Comparison of ENCODE assay signal across 8 cellular contexts in genomic region chr11:71453021-71453910, GRCh38. TPM values are rescaled to one million over a fixed set of nuclear protein-coding genes. Genes with fewer than 3 reads are reported as not detected.
DNase-seq lines count a peak whose midpoint lies in the region; ATAC-seq and TF ChIP-seq lines count a peak whose summit lies in the region.

Gene NADSYN1, plus strand, starts transcription at chr11:71453203. Its CDS starts 94 bp downstream, at chr11:71453297.

- H3K9me3 Mint-ChIP-seq in HFFc6 (no peaks in the 10 kb centered on the region), glutamatergic neuron (ENCODE audit: unreplicated experiment) (peaks cover 12% of the 10 kb centered on the region), osteocyte (ENCODE audit: unreplicated experiment) (no peaks in the 10 kb centered on the region)
- no peaks in the 10 kb centered on the region for H3K9me3 Mint-ChIP-seq in activated naive CD8-positive, alpha-beta T cell (ENCODE audit: low read depth)

- peak within 1 kb of the TSS; percentile 96 for H3K4me3 Mint-ChIP-seq in HFFc6
- H3K4me3 Mint-ChIP-seq in activated naive CD8-positive, alpha-beta T cell: peak within 1 kb of the TSS; percentile 90
- H3K4me3 Mint-ChIP-seq in glutamatergic neuron (ENCODE audit: unreplicated experiment): peak within 1 kb of the TSS; percentile 92
- H3K4me3 Mint-ChIP-seq in osteocyte (ENCODE audit: unreplicated experiment): peak within 1 kb of the TSS; percentile 85

- in situ Hi-C loops in G401 (cut with HindIII; ENCODE audit: low sequenced_read_pairs): no loop called here

- H3K9me3 ChIP-seq in thoracic aorta: no peaks in the 10 kb centered on the region

- peak within 1 kb of the TSS; percentile 94 for H3K4me3 ChIP-seq in thoracic aorta

- H3K36me3 Mint-ChIP-seq in HFFc6 (ENCODE audit: low read depth) (peaks cover 18% of the 10 kb centered on the region), glutamatergic neuron (ENCODE audit: unreplicated experiment) (no peaks in the 10 kb centered on the region), osteocyte (ENCODE audit: unreplicated experiment) (peaks cover 21% of the 10 kb centered on the region)
- H3K36me3 Mint-ChIP-seq in activated naive CD8-positive, alpha-beta T cell: peaks cover 3% of the 10 kb centered on the region

- H3K27me3 Mint-ChIP-seq in HFFc6 (ENCODE audit: insufficient read depth) (no peaks in the 10 kb centered on the region), glutamatergic neuron (ENCODE audit: unreplicated experiment) (peaks cover 9% of the 10 kb centered on the region), osteocyte (ENCODE audit: unreplicated experiment) (no peaks in the 10 kb centered on the region)
- H3K27me3 Mint-ChIP-seq in activated naive CD8-positive, alpha-beta T cell: no peaks in the 10 kb centered on the region

- H3K4me1 ChIP-seq in thoracic aorta (ENCODE audit: control insufficient read depth in 1 of 2, low read depth in 2 of 2): peaks cover 11 to 36% of the 10 kb centered on the region in 2 donors

- peak; percentile 79 for ATAC-seq in thoracic aorta (ENCODE audit: insufficient number of reproducible peaks, low FRiP score, low read depth)

- H3K27ac ChIP-seq in thoracic aorta: peak within 1 kb of the TSS; percentile 59 to 66

- peak within 1 kb of the TSS; percentile 76 for H3K27ac Mint-ChIP-seq in HFFc6
- peak within 1 kb of the TSS; percentile 89 for H3K27ac Mint-ChIP-seq in activated naive CD8-positive, alpha-beta T cell
- H3K27ac Mint-ChIP-seq in glutamatergic neuron (ENCODE audit: unreplicated experiment): peak within 1 kb of the TSS; percentile 98
- H3K27ac Mint-ChIP-seq in osteocyte (ENCODE audit: unreplicated experiment): peak within 1 kb of the TSS; percentile 70

- peak; percentile 96 for DNase-seq in G401 (ENCODE audit: low spot score)
- DNase-seq in HFFc6: peak; percentile 91
- peak; percentile 91 for DNase-seq in NCI-H1105 treated with DMSO at 0.1 percent for 48 hours (lab: John Stamatoyannopoulos, UW)
- DNase-seq in SKM-1 treated with dmso at 0.1 percent for 144 hours (lab: John Stamatoyannopoulos, UW; ENCODE audit: unreplicated experiment): peak; percentile 90
- peak; percentile 99 for DNase-seq in glutamatergic neuron
- DNase-seq in osteocyte (ENCODE audit: extremely low spot score, unreplicated experiment): peak; percentile 98
- peak; percentile 83 for DNase-seq in thoracic aorta (ENCODE audit: low spot score)

- TF ChIP-seq CTCF in HFFc6 (IDR thresholded peaks at IDR 0.05): no peak
- TF ChIP-seq CTCF in glutamatergic neuron (IDR thresholded peaks at IDR 0.05; ENCODE audit: partially characterized antibody, unreplicated experiment): no peak
- no peak for TF ChIP-seq CTCF in osteocyte (IDR thresholded peaks at IDR 0.05)
- no peak for TF ChIP-seq CTCF in thoracic aorta (IDR thresholded peaks at IDR 0.05)

- no peaks in the 10 kb centered on the region for H3K27me3 ChIP-seq in thoracic aorta (replicated peaks; ENCODE audit: insufficient read depth)

- H3K4me1 Mint-ChIP-seq in HFFc6 (ENCODE audit: low read depth) (peaks cover 40% of the 10 kb centered on the region), glutamatergic neuron (ENCODE audit: low read depth, unreplicated experiment) (peaks cover 35% of the 10 kb centered on the region), osteocyte (ENCODE audit: unreplicated experiment) (peaks cover 32% of the 10 kb centered on the region)
- peaks cover 52% of the 10 kb centered on the region for H3K4me1 Mint-ChIP-seq in activated naive CD8-positive, alpha-beta T cell (ENCODE audit: low read depth)

- H3K36me3 ChIP-seq in thoracic aorta: peaks cover 32% of the 10 kb centered on the region

RNA-seq across cellular contexts. Expression of gene NADSYN1, which starts in this region (rescaled TPM):
- total RNA-seq in G401 (2014; rRNA removed; shearing (Covaris generic)): 39.1 and 41.1 TPM in 2 replicates
- 10 to 100 TPM; 39.3 to 48.0 (median 46.7) TPM for total RNA-seq in HFFc6 (2021; fragmentation: NEBNext Ultra II Directional; extraction: Animal tissue kit (Norgen Biotek cat#: 25700))
- total RNA-seq in glutamatergic neuron (ENCODE audit: unreplicated experiment): 78.2 TPM
- 51.0 and 55.4 TPM in 2 replicates for total RNA-seq in osteocyte
- 100 to 1,000 TPM in 1 of 2 donors, 10 to 100 TPM in 1; 68.0 to 112 TPM for total RNA-seq in thoracic aorta

Comparison
In these comparisons a context has a peak if more than half of its experiments do, and no peak if none do; other contexts are left out.
1. Peak in every context shown above with its lines: DNase-seq, ATAC-seq, H3K4me3 ChIP-seq and H3K27ac ChIP-seq.